In genomic region chr7:83806538-83806937, GRCh38 we compare ENCODE assay signal across 17 cellular contexts.
"Had no signal": no experiment of that assay in that cellular context is flagged by ENCODE, and none has a peak within 500 bp of the region (broad histone marks: within the 10 kb centered on the region; RNA-seq: fewer than 3 reads in every experiment).

No MANE protein-coding gene starts in this region.

- DNase-seq: effector CD8-positive, alpha-beta T cell; endodermal cell; foreskin fibroblast; gastrocnemius medialis; head of caudate nucleus; kidney; mucosa of descending colon; naive B cell; nucleus accumbens; right cardiac atrium; sigmoid colon; stimulated activated CD4-positive, alpha-beta T cell treated with anti-CD3 and anti-CD28 coated beads, Interleukin-2, amount 100 ng/mL, for 24 hours; stimulated activated CD4-positive, alpha-beta T cell treated with anti-CD3 and anti-CD28 coated beads, Interleukin-4, amount 100 ng/mL, for 4 hours; stimulated activated naive CD8-positive, alpha-beta T cell treated with anti-CD3 and anti-CD28 coated beads, Interleukin-15, Interleukin-2, amounts not matched to agents 100 U/mL and 50 U/mL, for 24 hours; substantia nigra; testis; tibial artery had no signal

- FAIRE-seq: kidney had no signal
